ENCODE assay signal across 8 cellular contexts in genomic region chr7:108109216-108109908, GRCh38. TPM values are rescaled to one million over a fixed set of nuclear protein-coding genes. Genes with fewer than 3 reads are reported as not detected.
DNase-seq lines count a peak whose midpoint lies in the region; TF ChIP-seq lines count a peak whose summit lies in the region.
"Had no signal": no experiment of that assay in that cellular context is flagged by ENCODE, and none has a peak within 500 bp of the region (broad histone marks: within the 10 kb centered on the region; RNA-seq: fewer than 3 reads in every experiment).

No MANE protein-coding gene starts in this region.

- peak; percentile 42 for DNase-seq in Daoy (ENCODE audit: low read depth)
- DNase-seq in GM20000 (ENCODE audit: low spot score): peak; percentile 37
- peak; percentile 30 for DNase-seq in NCI-H2107 (lab: John Stamatoyannopoulos, UW)
- DNase-seq in cerebellum (ENCODE audit: low spot score): peak; percentile 5
- peak; percentile 33 for DNase-seq in pons (ENCODE audit: low spot score)
- no peak for DNase-seq in effector memory CD4-positive, alpha-beta T cell
- DNase-seq in stimulated activated naive CD4-positive, alpha-beta T cell (lab: John Stamatoyannopoulos, UW): no peak
- DNase-seq: upper lobe of left lung had no signal

- H3K36me3 ChIP-seq in effector memory CD4-positive, alpha-beta T cell (ENCODE audit: control insufficient read depth, insufficient read depth, low read length): no peaks in the 10 kb centered on the region
- H3K36me3 ChIP-seq: upper lobe of left lung had no signal

- TF ChIP-seq CTCF in GM20000 (IDR thresholded peaks at IDR 0.05; ENCODE audit: extremely low read depth, missing control alignments): peak; percentile 31

- no peaks in the 10 kb centered on the region for H3K27me3 ChIP-seq in effector memory CD4-positive, alpha-beta T cell (replicated peaks; ENCODE audit: control insufficient read depth, insufficient read depth, low read length, poor library complexity, severe bottlenecking)
- H3K27me3 ChIP-seq: upper lobe of left lung had no signal

- no peaks in the 10 kb centered on the region for H3K4me1 ChIP-seq in effector memory CD4-positive, alpha-beta T cell (ENCODE audit: control insufficient read depth, insufficient read depth, low read length, poor library complexity, severe bottlenecking)

- H3K9me3 ChIP-seq in effector memory CD4-positive, alpha-beta T cell (ENCODE audit: control insufficient read depth, low read length): no peaks in the 10 kb centered on the region
- H3K9me3 ChIP-seq: upper lobe of left lung had no signal

- no peak overlapping the region for H3K4me3 ChIP-seq in effector memory CD4-positive, alpha-beta T cell (ENCODE audit: insufficient read depth, low read depth, low read length, poor library complexity, severe bottlenecking)
- H3K4me3 ChIP-seq: upper lobe of left lung had no signal

- no peak overlapping the region for H3K27ac ChIP-seq in effector memory CD4-positive, alpha-beta T cell (ENCODE audit: insufficient read depth, low read length, poor library complexity, severe bottlenecking)
- H3K27ac ChIP-seq: upper lobe of left lung had no signal

RNA-seq across cellular contexts. Expression of gene LAMB4, which starts 20.8 kb away (rescaled TPM):
- not detected in 2 replicates for total RNA-seq in Daoy (2014; rRNA removed; shearing (Covaris generic))
- total RNA-seq in cerebellum: 0.64 TPM

Comparison
In these comparisons a context has a peak if more than half of its experiments do, and no peak if none do; other contexts are left out.
1. DNase-seq: peak in Daoy (single experiment), GM20000 (single experiment), NCI-H2107 (single experiment), cerebellum (single experiment) and pons (single experiment); none in effector memory CD4-positive, alpha-beta T cell (0 of 3) and stimulated activated naive CD4-positive, alpha-beta T cell (0 of 6).